ENCODE assay signal across 1 cellular context in genomic region chr17:77381185-77381700, GRCh38.
TF ChIP-seq lines count a peak whose summit lies in the region.

No MANE protein-coding gene starts in this region.

TF ChIP-seq in HEK293, 187 proteins besides CTCF, POLR2A, EP300 and RAD21 (continued from another document):
- TF ChIP-seq, protein P1, sequence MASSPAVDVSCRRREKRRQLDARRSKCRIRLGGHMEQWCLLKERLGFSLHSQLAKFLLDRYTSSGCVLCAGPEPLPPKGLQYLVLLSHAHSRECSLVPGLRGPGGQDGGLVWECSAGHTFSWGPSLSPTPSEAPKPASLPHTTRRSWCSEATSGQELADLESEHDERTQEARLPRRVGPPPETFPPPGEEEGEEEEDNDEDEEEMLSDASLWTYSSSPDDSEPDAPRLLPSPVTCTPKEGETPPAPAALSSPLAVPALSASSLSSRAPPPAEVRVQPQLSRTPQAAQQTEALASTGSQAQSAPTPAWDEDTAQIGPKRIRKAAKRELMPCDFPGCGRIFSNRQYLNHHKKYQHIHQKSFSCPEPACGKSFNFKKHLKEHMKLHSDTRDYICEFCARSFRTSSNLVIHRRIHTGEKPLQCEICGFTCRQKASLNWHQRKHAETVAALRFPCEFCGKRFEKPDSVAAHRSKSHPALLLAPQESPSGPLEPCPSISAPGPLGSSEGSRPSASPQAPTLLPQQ (tag by site-specific recombination; IDR thresholded peaks at IDR 0.05): no peak
- TF ChIP-seq HOXC10 (CRISPR knock-in tag; IDR thresholded peaks at IDR 0.05) (no peak), ZNF184 (tag by site-specific recombination; IDR thresholded peaks at IDR 0.05) (no peak), ZNF510 (tag by site-specific recombination; IDR thresholded peaks at IDR 0.05; ENCODE audit: insufficient replicate concordance) (no peak)
- TF ChIP-seq, protein P2, sequence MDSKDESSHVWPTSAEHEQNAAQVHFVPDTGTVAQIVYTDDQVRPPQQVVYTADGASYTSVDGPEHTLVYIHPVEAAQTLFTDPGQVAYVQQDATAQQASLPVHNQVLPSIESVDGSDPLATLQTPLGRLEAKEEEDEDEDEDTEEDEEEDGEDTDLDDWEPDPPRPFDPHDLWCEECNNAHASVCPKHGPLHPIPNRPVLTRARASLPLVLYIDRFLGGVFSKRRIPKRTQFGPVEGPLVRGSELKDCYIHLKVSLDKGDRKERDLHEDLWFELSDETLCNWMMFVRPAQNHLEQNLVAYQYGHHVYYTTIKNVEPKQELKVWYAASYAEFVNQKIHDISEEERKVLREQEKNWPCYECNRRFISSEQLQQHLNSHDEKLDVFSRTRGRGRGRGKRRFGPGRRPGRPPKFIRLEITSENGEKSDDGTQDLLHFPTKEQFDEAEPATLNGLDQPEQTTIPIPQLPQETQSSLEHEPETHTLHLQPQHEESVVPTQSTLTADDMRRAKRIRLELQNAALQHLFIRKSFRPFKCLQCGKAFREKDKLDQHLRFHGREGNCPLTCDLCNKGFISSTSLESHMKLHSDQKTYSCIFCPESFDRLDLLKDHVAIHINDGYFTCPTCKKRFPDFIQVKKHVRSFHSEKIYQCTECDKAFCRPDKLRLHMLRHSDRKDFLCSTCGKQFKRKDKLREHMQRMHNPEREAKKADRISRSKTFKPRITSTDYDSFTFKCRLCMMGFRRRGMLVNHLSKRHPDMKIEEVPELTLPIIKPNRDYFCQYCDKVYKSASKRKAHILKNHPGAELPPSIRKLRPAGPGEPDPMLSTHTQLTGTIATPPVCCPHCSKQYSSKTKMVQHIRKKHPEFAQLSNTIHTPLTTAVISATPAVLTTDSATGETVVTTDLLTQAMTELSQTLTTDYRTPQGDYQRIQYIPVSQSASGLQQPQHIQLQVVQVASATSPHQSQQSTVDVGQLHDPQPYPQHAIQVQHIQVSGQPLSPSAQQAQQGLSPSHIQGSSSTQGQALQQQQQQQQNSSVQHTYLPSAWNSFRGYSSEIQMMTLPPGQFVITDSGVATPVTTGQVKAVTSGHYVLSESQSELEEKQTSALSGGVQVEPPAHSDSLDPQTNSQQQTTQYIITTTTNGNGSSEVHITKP (tag by site-specific recombination; IDR thresholded peaks at IDR 0.05): peak; percentile 63
